20 cellular contexts compared by ENCODE assay signal in the genomic region with DNA sequence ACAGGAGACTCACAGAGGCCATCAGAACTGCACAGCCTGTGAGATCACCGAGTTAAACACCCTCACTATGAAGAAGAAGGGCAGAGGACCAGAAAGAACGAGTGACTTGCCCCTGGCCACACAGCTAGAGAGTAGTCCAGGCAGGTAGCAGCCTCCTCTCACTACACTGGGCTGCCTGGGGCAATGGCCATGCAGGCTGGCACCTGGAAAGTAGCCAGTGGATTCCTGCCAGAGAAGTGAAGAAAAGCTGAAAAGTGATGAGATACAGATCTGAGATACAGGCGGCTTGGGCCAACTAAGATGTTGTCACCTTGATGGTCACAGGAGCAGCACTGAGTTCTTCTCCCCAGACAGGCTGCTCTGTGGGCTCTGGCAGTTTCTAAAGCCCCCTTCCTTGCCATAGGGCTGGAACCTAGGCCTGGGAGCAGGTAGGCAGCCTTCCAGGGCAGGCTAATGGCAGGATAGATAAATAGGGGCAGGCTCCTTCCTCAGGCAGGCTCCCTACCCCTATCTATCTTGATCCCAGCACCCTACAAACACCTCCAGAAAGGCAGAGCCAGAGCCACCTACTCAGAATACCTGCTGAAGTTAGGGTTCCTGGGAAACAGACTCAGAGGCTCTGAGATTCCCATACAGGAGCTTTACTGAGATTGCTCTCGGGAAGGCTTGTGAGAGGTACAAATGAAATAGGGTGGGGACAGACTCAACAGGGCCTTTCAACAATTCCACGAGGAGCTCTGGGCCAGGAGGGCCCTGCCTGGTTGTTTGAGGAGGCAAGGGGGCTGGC.
"Had no signal": no experiment of that assay in that cellular context is flagged by ENCODE, and none has a peak within 500 bp of the region (broad histone marks: within the 10 kb centered on the region; RNA-seq: fewer than 3 reads in every experiment).

No MANE protein-coding gene starts in this region.

- H3K27me3 ChIP-seq: gastroesophageal sphincter, neutrophil, ovary, right atrium auricular region, tibial artery had no signal

- DNase-seq: activated CD4-positive, alpha-beta T cell treated with anti-CD3 and anti-CD28 coated beads for 4 hours; activated CD4-positive, alpha-beta T cell treated with anti-CD3 and anti-CD28 coated beads, Interleukin-2, amount 50 U/mL, for 48 hours; activated CD4-positive, CD25-positive, alpha-beta regulatory T cell; activated CD8-positive, alpha-beta memory T cell treated with anti-CD3 and anti-CD28 coated beads, Interleukin-2, amount 50 U/mL, for 48 hours; activated naive CD4-positive, alpha-beta T cell; activated T-cell treated with anti-CD3 and anti-CD28 coated beads, Interleukin-2, amount 50 U/mL, for 4 hours; amygdala; hypothalamus; left ventricle myocardium superior; midbrain; ovary; psoas muscle; stimulated activated CD4-positive, alpha-beta T cell treated with anti-CD3 and anti-CD28 coated beads, Interleukin-12 subunit alpha, Interleukin-12 subunit beta, amount 100 ng/mL, for 4 hours; stimulated activated CD4-positive, alpha-beta T cell treated with anti-CD3 and anti-CD28 coated beads, Interleukin-4, amount 100 ng/mL, for 4 hours; stimulated activated naive CD8-positive, alpha-beta T cell treated with anti-CD3 and anti-CD28 coated beads, Interleukin-15, Interleukin-2, amounts not matched to agents 100 U/mL and 50 U/mL, for 24 hours; tibial artery had no signal

- H3K4me3 ChIP-seq: gastroesophageal sphincter, ovary, psoas muscle, right atrium auricular region, tibial artery had no signal

- ATAC-seq: activated T-cell treated with anti-CD3 and anti-CD28 coated beads, Interleukin-2, amount 50 U/mL, for 4 hours; gastroesophageal sphincter; left ventricle myocardium superior; psoas muscle; stimulated activated naive CD8-positive, alpha-beta T cell treated with anti-CD3 and anti-CD28 coated beads, Interleukin-15, Interleukin-2, amounts not matched to agents 100 U/mL and 50 U/mL, for 24 hours had no signal

- H3K4me1 ChIP-seq: gastroesophageal sphincter, psoas muscle, right atrium auricular region, tibial artery had no signal

- H3K27ac ChIP-seq: epithelial cell of prostate, gastroesophageal sphincter, neutrophil, ovary, psoas muscle, right atrium auricular region, tibial artery had no signal

- H3K9me3 ChIP-seq: gastroesophageal sphincter, neutrophil, ovary, psoas muscle, right atrium auricular region, tibial artery had no signal

- H3K36me3 ChIP-seq: gastroesophageal sphincter, neutrophil, ovary, right atrium auricular region, tibial artery had no signal
